Comparison of ENCODE assay signal across 8 cellular contexts in genomic region chr22:20298803-20299735, GRCh38. TPM values are rescaled to one million over a fixed set of nuclear protein-coding genes. Genes with fewer than 3 reads are reported as not detected.
DNase-seq lines count a peak whose midpoint lies in the region; ATAC-seq and TF ChIP-seq lines count a peak whose summit lies in the region.

No MANE protein-coding gene starts in this region.

- DNase-seq in BJ (ENCODE audit: low read depth), result no peak
- DNase-seq in NB4 (ENCODE audit: low read depth), result peak; percentile 67
- peak; percentile 76 to 94 (median 86) for DNase-seq in T-cell
- DNase-seq in activated naive CD8-positive, alpha-beta T cell treated with anti-CD3 and anti-CD28 coated beads, Interleukin-2, amount 50 U/mL, for 24 hours, result peak; percentile 88
- peak; percentile 91 for DNase-seq in left cardiac atrium
- peak; percentile 81 to 93 for DNase-seq in psoas muscle

- ATAC-seq in GM21390 (IDR thresholded peaks at IDR 0.05; ENCODE audit: unreplicated experiment) (peak; percentile 60), T-cell (replicated peaks in 1 of 4) (peak; percentile 88 to 92 (median 90)), left cardiac atrium (peak; percentile 95 to 96), psoas muscle (peak; percentile 81 to 95 (median 85))
- peak; percentile 82 for ATAC-seq in activated naive CD8-positive, alpha-beta T cell treated with anti-CD3 and anti-CD28 coated beads, Interleukin-2, amount 50 U/mL, for 24 hours

- POLR2A ChIA-PET in BJ (lab: Charles Lee) (no interaction called here), T-cell (lab: Charles Lee) (interaction anchor here in 1 of 2 donors (0.7 kb wide), 1 partner anchor 199 kb away, joined by 4 read pairs; no protein-coding TSS in a partner anchor)

- H3K36me3 ChIP-seq in BJ (ENCODE audit: control insufficient read depth, insufficient read depth, low read length) (no peaks in the 10 kb centered on the region), psoas muscle (ENCODE audit: insufficient read depth in 1 of 2, low read depth in 1 of 2) (no peaks in the 10 kb centered on the region), urinary bladder (ENCODE audit: insufficient read depth) (no peaks in the 10 kb centered on the region)

- TF ChIP-seq POLR2A in NB4 (IDR thresholded peaks at IDR 0.05; ENCODE audit: extremely low read depth, insufficient read length), result no peak

- no peaks in the 10 kb centered on the region for H3K36me3 Mint-ChIP-seq in T-cell
- H3K36me3 Mint-ChIP-seq in activated naive CD8-positive, alpha-beta T cell treated with anti-CD3 and anti-CD28 coated beads, Interleukin-2, amount 50 U/mL, for 24 hours (ENCODE audit: low read depth), result no peaks in the 10 kb centered on the region

- H3K4me1 ChIP-seq in psoas muscle (no peaks in the 10 kb centered on the region), urinary bladder (ENCODE audit: insufficient read depth) (no peaks in the 10 kb centered on the region)

- H3K9me3 ChIP-seq in psoas muscle, result no peaks in the 10 kb centered on the region

- peak overlapping the region; percentile 75 to 78 (median 78) for H3K4me3 Mint-ChIP-seq in T-cell
- peak overlapping the region; percentile 74 for H3K4me3 Mint-ChIP-seq in activated naive CD8-positive, alpha-beta T cell treated with anti-CD3 and anti-CD28 coated beads, Interleukin-2, amount 50 U/mL, for 24 hours

- 4 to 5% (median 4%) methylated on average over 39 to 88 of the region's 88 CpGs for WGBS in psoas muscle, 3 donors
- 2% methylated on average over 88 of the region's 88 CpGs for WGBS in urinary bladder

- H3K27ac Mint-ChIP-seq in T-cell, result peak overlapping the region in 1 of 2 donors; percentile 64
- peak overlapping the region; percentile 27 for H3K27ac Mint-ChIP-seq in activated naive CD8-positive, alpha-beta T cell treated with anti-CD3 and anti-CD28 coated beads, Interleukin-2, amount 50 U/mL, for 24 hours

- TF ChIP-seq CTCF in BJ (IDR thresholded peaks at IDR 0.05; ENCODE audit: insufficient read depth, low read depth, low read length), result no peak
- TF ChIP-seq CTCF in NB4 (IDR thresholded peaks at IDR 0.05; ENCODE audit: low read depth, low read length), result no peak
- no peak for TF ChIP-seq CTCF in psoas muscle (IDR thresholded peaks at IDR 0.05)

- H3K4me1 Mint-ChIP-seq in T-cell, result peaks cover 11 to 21% (median 12%) of the 10 kb centered on the region in 3 donors
- no peaks in the 10 kb centered on the region for H3K4me1 Mint-ChIP-seq in activated naive CD8-positive, alpha-beta T cell treated with anti-CD3 and anti-CD28 coated beads, Interleukin-2, amount 50 U/mL, for 24 hours

- no peaks in the 10 kb centered on the region for H3K9me3 Mint-ChIP-seq in T-cell
- H3K9me3 Mint-ChIP-seq in activated naive CD8-positive, alpha-beta T cell treated with anti-CD3 and anti-CD28 coated beads, Interleukin-2, amount 50 U/mL, for 24 hours, result no peaks in the 10 kb centered on the region

- H3K27me3 Mint-ChIP-seq in T-cell, result no peaks in the 10 kb centered on the region
- peaks cover 13% of the 10 kb centered on the region for H3K27me3 Mint-ChIP-seq in activated naive CD8-positive, alpha-beta T cell treated with anti-CD3 and anti-CD28 coated beads, Interleukin-2, amount 50 U/mL, for 24 hours

- peaks cover 7% of the 10 kb centered on the region; the same call in 1 of the 2 replicates for H3K27me3 ChIP-seq in BJ (ENCODE audit: control insufficient read depth, insufficient read depth, low read length)
- peaks cover 0 to 19% (median 0%) of the 10 kb centered on the region in 3 donors for H3K27me3 ChIP-seq in psoas muscle (ENCODE audit: insufficient read depth in 3 of 3, low read length in 2 of 3)

- intact Hi-C loops in left cardiac atrium (cut with DNase I) (no loop called here), psoas muscle (cut with DNase I) (no loop called here)

- CTCF ChIA-PET in BJ (lab: Yijun Ruan, JAX) (no interaction called here), T-cell (lab: Charles Lee) (no interaction called here)

- H3K4me3 ChIP-seq in BJ (ENCODE audit: low read depth, low read length), result peak overlapping the region; percentile 51
- H3K4me3 ChIP-seq in NB4 (ENCODE audit: low read depth, low read length), result no peak overlapping the region
- H3K4me3 ChIP-seq in psoas muscle, result peak overlapping the region; percentile 70
- peak overlapping the region; percentile 58 for H3K4me3 ChIP-seq in urinary bladder (ENCODE audit: low read depth, low read length)

- H3K27ac ChIP-seq in psoas muscle (no peak overlapping the region), urinary bladder (ENCODE audit: low read depth) (no peak overlapping the region)

RNA-seq across cellular contexts. Expression of gene DGCR6L, which starts 20.8 kb away (rescaled TPM):
- polyA plus RNA-seq in BJ (2011; rRNA removed) (38.9 and 65.8 TPM in 2 replicates), psoas muscle (10 to 100 TPM; 55.2 to 87.2 (median 70.2) TPM), urinary bladder (80.7 TPM)
- 19.9 and 21.3 TPM in 2 replicates for polyA minus RNA-seq in BJ (2011; rRNA and poly(A)+ RNA removed)
- total RNA-seq in T-cell (10 to 100 TPM; 34.9 to 50.7 (median 46.7) TPM), left cardiac atrium (10 to 100 TPM; 35.1 to 41.3 TPM), psoas muscle (10 to 100 TPM; 33.2 to 44.9 (median 37.8) TPM), urinary bladder (22.8 TPM)

RNA-seq across cellular contexts. Expression of gene RTN4R, which starts 31.0 kb away (rescaled TPM):
- polyA plus RNA-seq in BJ (2011; rRNA removed) (0.40 and 0.77 TPM in 2 replicates), psoas muscle (under 1 TPM; 0.12 to 0.36 (median 0.30) TPM), urinary bladder (1.1 TPM)
- 0.28 and 0.41 TPM in 2 replicates for polyA minus RNA-seq in BJ (2011; rRNA and poly(A)+ RNA removed)
- total RNA-seq in T-cell (1 to 10 TPM in 3 of 5 donors, under 1 TPM in 2; 0.33 to 4.1 (median 2.5) TPM), left cardiac atrium (1 to 10 TPM; 1.4 to 1.8 TPM), psoas muscle (1 to 10 TPM in 1 of 4 donors, under 1 TPM in 3; 0.22 to 2.4 (median 0.64) TPM), urinary bladder (3.1 TPM)
